In the genomic region with DNA sequence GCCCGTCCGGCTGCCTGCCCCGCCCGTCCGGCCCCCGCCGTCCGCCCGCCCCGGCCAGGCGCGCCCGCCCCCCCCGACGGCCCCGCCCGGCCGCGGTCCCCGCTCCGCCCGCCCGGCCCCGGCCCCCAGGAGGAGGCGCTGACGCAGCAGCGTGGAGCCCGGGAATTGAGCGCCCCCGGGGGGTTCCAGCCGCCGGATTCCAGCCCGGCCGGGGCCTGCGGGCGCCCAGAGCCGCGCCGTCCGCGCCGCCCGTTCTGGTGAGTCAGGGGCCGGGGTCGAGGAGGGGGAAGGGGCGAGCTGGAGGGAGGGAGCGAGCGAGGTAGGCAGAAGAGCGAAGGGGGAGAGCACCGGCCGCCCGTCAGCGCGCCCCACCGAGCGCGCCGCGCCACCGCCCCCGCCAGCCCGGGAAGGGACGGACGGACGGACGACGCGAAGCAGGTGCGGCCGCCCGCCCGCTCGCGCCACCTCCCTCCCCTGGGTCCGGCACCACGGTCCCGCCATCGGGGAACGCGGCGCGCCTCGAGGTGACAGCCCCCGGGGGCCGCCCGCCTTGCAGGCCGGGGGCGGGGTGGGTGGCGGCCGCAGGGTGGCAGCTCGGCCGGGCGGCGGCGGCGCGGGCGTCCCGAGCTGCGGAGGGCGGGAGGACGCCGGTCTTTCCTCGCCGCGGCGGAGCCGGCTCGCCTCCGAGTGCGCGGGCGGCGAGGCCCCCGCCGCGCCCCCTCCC, we compare ENCODE assay signal across 8 cellular contexts. TPM values are rescaled to one million over a fixed set of nuclear protein-coding genes. Genes with fewer than 3 reads are reported as not detected.
DNase-seq lines count a peak whose midpoint lies in the region; ATAC-seq and TF ChIP-seq lines count a peak whose summit lies in the region.

No MANE protein-coding gene starts in this region.

- H3K27me3 ChIP-seq in psoas muscle (ENCODE audit: insufficient read depth in 3 of 3, low read length in 2 of 3), result peaks cover 0 to 23% (median 9%) of the 10 kb centered on the region in 3 donors

- H3K9me3 Mint-ChIP-seq in activated naive CD4-positive, alpha-beta T cell treated with anti-CD3 and anti-CD28 coated beads, Interleukin-2, amount 50 U/mL, for 24 hours, result no peaks in the 10 kb centered on the region
- no peaks in the 10 kb centered on the region for H3K9me3 Mint-ChIP-seq in T-helper 1 cell treated with Interleukin-12 subunit alpha and Interleukin-12 subunit beta and Interleukin-4 antibody, amounts not matched to agents 30 μg/mL and 1 μg/mL, for 36 hours

- TF ChIP-seq CTCF in fibroblast of mammary gland (conservative IDR thresholded peaks at IDR 0.05; ENCODE audit: control insufficient read depth, insufficient read depth, low read depth, low read length) (no peak), psoas muscle (IDR thresholded peaks at IDR 0.05) (no peak)

- H3K4me1 ChIP-seq in psoas muscle, result peaks cover 25% of the 10 kb centered on the region

- peak overlapping the region; percentile 94 for H3K4me3 Mint-ChIP-seq in activated naive CD4-positive, alpha-beta T cell treated with anti-CD3 and anti-CD28 coated beads, Interleukin-2, amount 50 U/mL, for 24 hours
- peak overlapping the region; percentile 94 for H3K4me3 Mint-ChIP-seq in T-helper 1 cell treated with Interleukin-12 subunit alpha and Interleukin-12 subunit beta and Interleukin-4 antibody, amounts not matched to agents 30 μg/mL and 1 μg/mL, for 36 hours

- H3K27me3 Mint-ChIP-seq in activated naive CD4-positive, alpha-beta T cell treated with anti-CD3 and anti-CD28 coated beads, Interleukin-2, amount 50 U/mL, for 24 hours, result peaks cover 8% of the 10 kb centered on the region
- H3K27me3 Mint-ChIP-seq in T-helper 1 cell treated with Interleukin-12 subunit alpha and Interleukin-12 subunit beta and Interleukin-4 antibody, amounts not matched to agents 30 μg/mL and 1 μg/mL, for 36 hours (ENCODE audit: low read depth), result peaks cover 67% of the 10 kb centered on the region

- no peak overlapping the region for H3K27ac Mint-ChIP-seq in activated naive CD4-positive, alpha-beta T cell treated with anti-CD3 and anti-CD28 coated beads, Interleukin-2, amount 50 U/mL, for 24 hours
- H3K27ac Mint-ChIP-seq in T-helper 1 cell treated with Interleukin-12 subunit alpha and Interleukin-12 subunit beta and Interleukin-4 antibody, amounts not matched to agents 30 μg/mL and 1 μg/mL, for 36 hours, result no peak overlapping the region

- peaks cover 60% of the 10 kb centered on the region for H3K4me1 Mint-ChIP-seq in activated naive CD4-positive, alpha-beta T cell treated with anti-CD3 and anti-CD28 coated beads, Interleukin-2, amount 50 U/mL, for 24 hours
- peaks cover 27% of the 10 kb centered on the region for H3K4me1 Mint-ChIP-seq in T-helper 1 cell treated with Interleukin-12 subunit alpha and Interleukin-12 subunit beta and Interleukin-4 antibody, amounts not matched to agents 30 μg/mL and 1 μg/mL, for 36 hours (ENCODE audit: low read depth)

- H3K27ac ChIP-seq in psoas muscle, result peak overlapping the region; percentile 76

- no peak for DNase-seq in activated naive CD4-positive, alpha-beta T cell treated with Interleukin-2 at 50 U/mL for 16 hours
- DNase-seq in fibroblast of mammary gland (ENCODE audit: low read depth) (no peak), psoas muscle (no peak), SHP77 (lab: John Stamatoyannopoulos, UW) (no peak), GDM1 (lab: John Stamatoyannopoulos, UW) (no peak)

- WGBS in psoas muscle, 3 donors, result 1 to 2% (median 1%) methylated on average over 15 to 117 of the region's 117 CpGs

- intact Hi-C loops in psoas muscle (cut with DNase I), result loop anchor here in 1 of 2 donors (5.0 kb wide), 1 partner anchor 66 kb away; no protein-coding TSS in a partner anchor

- peak; percentile 13 for ATAC-seq in HG02943 (IDR thresholded peaks at IDR 0.05; ENCODE audit: low read depth, unreplicated experiment)
- peak; percentile 3 to 35 (median 29) for ATAC-seq in psoas muscle

- no peaks in the 10 kb centered on the region for H3K36me3 Mint-ChIP-seq in activated naive CD4-positive, alpha-beta T cell treated with anti-CD3 and anti-CD28 coated beads, Interleukin-2, amount 50 U/mL, for 24 hours
- H3K36me3 Mint-ChIP-seq in T-helper 1 cell treated with Interleukin-12 subunit alpha and Interleukin-12 subunit beta and Interleukin-4 antibody, amounts not matched to agents 30 μg/mL and 1 μg/mL, for 36 hours (ENCODE audit: low read depth), result peaks cover 15% of the 10 kb centered on the region

- H3K4me3 ChIP-seq in fibroblast of mammary gland (ENCODE audit: control insufficient read depth, low read depth, low read length), result peak overlapping the region; percentile 40
- H3K4me3 ChIP-seq in psoas muscle, result peak overlapping the region; percentile 89

- no peaks in the 10 kb centered on the region for H3K36me3 ChIP-seq in psoas muscle (ENCODE audit: insufficient read depth in 1 of 2, low read depth in 1 of 2)

- H3K9me3 ChIP-seq in psoas muscle, result no peaks in the 10 kb centered on the region

RNA-seq across cellular contexts. Expression of a gene that starts 0.4 kb away (rescaled TPM):
- total RNA-seq in psoas muscle, result 10 to 100 TPM; 12.5 to 15.6 (median 13.4) TPM
- polyA plus RNA-seq in psoas muscle, result 10 to 100 TPM in 2 of 3 donors, 1 to 10 TPM in 1; 9.9 to 14.6 (median 12.3) TPM

RNA-seq across cellular contexts. Expression of a gene that starts 29.6 kb away (rescaled TPM):
- total RNA-seq in psoas muscle, result 1 to 10 TPM; 3.8 to 5.3 (median 4.2) TPM
- polyA plus RNA-seq in psoas muscle, result 1 to 10 TPM; 2.5 to 4.5 (median 2.8) TPM

RNA-seq across cellular contexts. Expression of a gene that starts 35.6 kb away (rescaled TPM):
- 100 to 1,000 TPM in 1 of 4 donors, 10 to 100 TPM in 3; 46.5 to 102 (median 61.4) TPM for total RNA-seq in psoas muscle
- polyA plus RNA-seq in psoas muscle, result 10 to 100 TPM; 27.1 to 35.6 (median 32.6) TPM

RNA-seq across cellular contexts. Expression of a gene that starts 58.7 kb away (rescaled TPM):
- total RNA-seq in psoas muscle, result 10 to 100 TPM in 2 of 4 donors, 1 to 10 TPM in 2; 7.7 to 21.3 (median 11.6) TPM
- polyA plus RNA-seq in psoas muscle, result 10 to 100 TPM; 11.5 to 21.5 (median 18.7) TPM
